Comparison of ENCODE assay signal across 1 cellular context in the genomic region with DNA sequence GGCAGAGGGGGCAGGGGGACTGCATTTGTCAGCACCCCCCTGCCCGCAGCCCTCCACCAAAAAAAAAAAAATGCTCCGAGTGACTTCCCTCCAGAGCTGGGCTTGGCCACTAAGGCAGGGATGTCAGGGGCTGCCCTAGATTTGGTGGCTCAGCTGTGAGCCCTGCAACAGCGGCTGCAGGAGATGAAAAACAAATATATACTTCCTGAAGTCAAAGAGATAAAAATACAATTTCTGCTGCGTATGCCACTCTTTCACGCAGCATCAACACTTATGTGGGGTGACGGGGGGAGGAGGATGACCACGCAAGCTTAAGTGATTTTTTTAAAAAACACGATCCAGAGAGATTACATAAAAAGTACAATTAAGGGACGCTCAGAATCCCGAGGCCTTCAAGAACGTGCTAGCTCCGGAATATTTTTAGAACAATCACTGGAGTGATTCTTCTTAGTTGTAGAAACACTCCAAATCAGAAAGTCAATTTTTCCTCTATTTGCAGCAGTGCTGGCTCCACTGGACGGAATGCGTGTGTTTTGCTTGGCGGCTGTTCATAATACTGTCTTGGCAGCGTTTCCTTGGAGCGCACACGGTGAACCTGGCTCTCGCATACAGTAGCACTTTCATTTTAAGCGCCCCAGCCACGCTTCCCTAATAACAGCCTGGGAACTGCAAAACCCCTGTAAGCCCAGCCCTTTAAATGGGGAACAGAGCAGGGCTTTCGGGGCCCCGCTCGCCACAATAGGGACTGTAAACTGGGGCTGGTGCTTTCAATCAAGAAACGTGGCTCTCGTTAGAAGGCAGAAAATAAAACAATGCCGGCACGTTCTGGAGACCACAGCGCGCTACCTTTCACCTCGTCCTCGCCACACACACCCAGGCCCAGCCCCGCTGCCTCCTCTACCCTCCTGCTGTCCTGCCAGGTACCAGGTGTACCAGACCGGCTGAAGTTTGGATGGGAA.
TF ChIP-seq lines count a peak whose summit lies in the region.

No MANE protein-coding gene starts in this region.

TF ChIP-seq in HEK293, 187 proteins besides CTCF, POLR2A, EP300 and RAD21 (continued from another document):
- TF ChIP-seq, protein P1, sequence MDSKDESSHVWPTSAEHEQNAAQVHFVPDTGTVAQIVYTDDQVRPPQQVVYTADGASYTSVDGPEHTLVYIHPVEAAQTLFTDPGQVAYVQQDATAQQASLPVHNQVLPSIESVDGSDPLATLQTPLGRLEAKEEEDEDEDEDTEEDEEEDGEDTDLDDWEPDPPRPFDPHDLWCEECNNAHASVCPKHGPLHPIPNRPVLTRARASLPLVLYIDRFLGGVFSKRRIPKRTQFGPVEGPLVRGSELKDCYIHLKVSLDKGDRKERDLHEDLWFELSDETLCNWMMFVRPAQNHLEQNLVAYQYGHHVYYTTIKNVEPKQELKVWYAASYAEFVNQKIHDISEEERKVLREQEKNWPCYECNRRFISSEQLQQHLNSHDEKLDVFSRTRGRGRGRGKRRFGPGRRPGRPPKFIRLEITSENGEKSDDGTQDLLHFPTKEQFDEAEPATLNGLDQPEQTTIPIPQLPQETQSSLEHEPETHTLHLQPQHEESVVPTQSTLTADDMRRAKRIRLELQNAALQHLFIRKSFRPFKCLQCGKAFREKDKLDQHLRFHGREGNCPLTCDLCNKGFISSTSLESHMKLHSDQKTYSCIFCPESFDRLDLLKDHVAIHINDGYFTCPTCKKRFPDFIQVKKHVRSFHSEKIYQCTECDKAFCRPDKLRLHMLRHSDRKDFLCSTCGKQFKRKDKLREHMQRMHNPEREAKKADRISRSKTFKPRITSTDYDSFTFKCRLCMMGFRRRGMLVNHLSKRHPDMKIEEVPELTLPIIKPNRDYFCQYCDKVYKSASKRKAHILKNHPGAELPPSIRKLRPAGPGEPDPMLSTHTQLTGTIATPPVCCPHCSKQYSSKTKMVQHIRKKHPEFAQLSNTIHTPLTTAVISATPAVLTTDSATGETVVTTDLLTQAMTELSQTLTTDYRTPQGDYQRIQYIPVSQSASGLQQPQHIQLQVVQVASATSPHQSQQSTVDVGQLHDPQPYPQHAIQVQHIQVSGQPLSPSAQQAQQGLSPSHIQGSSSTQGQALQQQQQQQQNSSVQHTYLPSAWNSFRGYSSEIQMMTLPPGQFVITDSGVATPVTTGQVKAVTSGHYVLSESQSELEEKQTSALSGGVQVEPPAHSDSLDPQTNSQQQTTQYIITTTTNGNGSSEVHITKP (tag by site-specific recombination; IDR thresholded peaks at IDR 0.05): peak; percentile 23; the same call in 1 of the 2 replicates
- TF ChIP-seq FEZF1 (tag by site-specific recombination; IDR thresholded peaks at IDR 0.05): no peak
- TF ChIP-seq, protein P2, sequence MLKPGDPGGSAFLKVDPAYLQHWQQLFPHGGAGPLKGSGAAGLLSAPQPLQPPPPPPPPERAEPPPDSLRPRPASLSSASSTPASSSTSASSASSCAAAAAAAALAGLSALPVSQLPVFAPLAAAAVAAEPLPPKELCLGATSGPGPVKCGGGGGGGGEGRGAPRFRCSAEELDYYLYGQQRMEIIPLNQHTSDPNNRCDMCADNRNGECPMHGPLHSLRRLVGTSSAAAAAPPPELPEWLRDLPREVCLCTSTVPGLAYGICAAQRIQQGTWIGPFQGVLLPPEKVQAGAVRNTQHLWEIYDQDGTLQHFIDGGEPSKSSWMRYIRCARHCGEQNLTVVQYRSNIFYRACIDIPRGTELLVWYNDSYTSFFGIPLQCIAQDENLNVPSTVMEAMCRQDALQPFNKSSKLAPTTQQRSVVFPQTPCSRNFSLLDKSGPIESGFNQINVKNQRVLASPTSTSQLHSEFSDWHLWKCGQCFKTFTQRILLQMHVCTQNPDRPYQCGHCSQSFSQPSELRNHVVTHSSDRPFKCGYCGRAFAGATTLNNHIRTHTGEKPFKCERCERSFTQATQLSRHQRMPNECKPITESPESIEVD (tag by site-specific recombination; IDR thresholded peaks at IDR 0.05): peak; percentile 92
- peak; percentile 34; the same call in 1 of the 2 replicates for TF ChIP-seq ZNF341 (tag by site-specific recombination; IDR thresholded peaks at IDR 0.05; ENCODE audit: low read depth)
- TF ChIP-seq, protein P3, sequence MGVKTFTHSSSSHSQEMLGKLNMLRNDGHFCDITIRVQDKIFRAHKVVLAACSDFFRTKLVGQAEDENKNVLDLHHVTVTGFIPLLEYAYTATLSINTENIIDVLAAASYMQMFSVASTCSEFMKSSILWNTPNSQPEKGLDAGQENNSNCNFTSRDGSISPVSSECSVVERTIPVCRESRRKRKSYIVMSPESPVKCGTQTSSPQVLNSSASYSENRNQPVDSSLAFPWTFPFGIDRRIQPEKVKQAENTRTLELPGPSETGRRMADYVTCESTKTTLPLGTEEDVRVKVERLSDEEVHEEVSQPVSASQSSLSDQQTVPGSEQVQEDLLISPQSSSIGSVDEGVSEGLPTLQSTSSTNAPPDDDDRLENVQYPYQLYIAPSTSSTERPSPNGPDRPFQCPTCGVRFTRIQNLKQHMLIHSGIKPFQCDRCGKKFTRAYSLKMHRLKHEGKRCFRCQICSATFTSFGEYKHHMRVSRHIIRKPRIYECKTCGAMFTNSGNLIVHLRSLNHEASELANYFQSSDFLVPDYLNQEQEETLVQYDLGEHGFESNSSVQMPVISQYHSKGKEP (tag by site-specific recombination; IDR thresholded peaks at IDR 0.05): peak; percentile 31; the same call in 1 of the 2 replicates
- 0 out of 2 replicates have a peak, but pooled peaks have one; percentile 49 for TF ChIP-seq ZNF660 (tag by site-specific recombination; IDR thresholded peaks at IDR 0.05)
- TF ChIP-seq ZNF157 (tag by site-specific recombination; IDR thresholded peaks at IDR 0.05): no peak
- TF ChIP-seq ZNF571 (tag by site-specific recombination; IDR thresholded peaks at IDR 0.05): no peak
- no peak for TF ChIP-seq KLF8 (tag by site-specific recombination; IDR thresholded peaks at IDR 0.05)
- no peak for TF ChIP-seq SETDB1 (IDR thresholded peaks at IDR 0.05; ENCODE audit: insufficient read length, low read length)
- no peak for TF ChIP-seq ZNF549 (tag by site-specific recombination; IDR thresholded peaks at IDR 0.05)
- TF ChIP-seq, protein P4, sequence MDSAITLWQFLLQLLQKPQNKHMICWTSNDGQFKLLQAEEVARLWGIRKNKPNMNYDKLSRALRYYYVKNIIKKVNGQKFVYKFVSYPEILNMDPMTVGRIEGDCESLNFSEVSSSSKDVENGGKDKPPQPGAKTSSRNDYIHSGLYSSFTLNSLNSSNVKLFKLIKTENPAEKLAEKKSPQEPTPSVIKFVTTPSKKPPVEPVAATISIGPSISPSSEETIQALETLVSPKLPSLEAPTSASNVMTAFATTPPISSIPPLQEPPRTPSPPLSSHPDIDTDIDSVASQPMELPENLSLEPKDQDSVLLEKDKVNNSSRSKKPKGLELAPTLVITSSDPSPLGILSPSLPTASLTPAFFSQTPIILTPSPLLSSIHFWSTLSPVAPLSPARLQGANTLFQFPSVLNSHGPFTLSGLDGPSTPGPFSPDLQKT (IDR thresholded peaks at IDR 0.05; ENCODE audit: borderline replicate concordance, low read depth, low read length): no peak
- no peak for TF ChIP-seq ZNF558 (tag by site-specific recombination; IDR thresholded peaks at IDR 0.05)
- TF ChIP-seq ZNF600 (tag by site-specific recombination; IDR thresholded peaks at IDR 0.05): peak; percentile 77; the same call in 1 of the 2 replicates
- 0 out of 2 replicates have a peak, but pooled peaks have one; percentile 10 for TF ChIP-seq SP7 (tag by site-specific recombination; IDR thresholded peaks at IDR 0.05)
- TF ChIP-seq SP2 (tag by site-specific recombination; IDR thresholded peaks at IDR 0.05): no peak
- TF ChIP-seq HOXD13 (CRISPR knock-in tag; IDR thresholded peaks at IDR 0.05; ENCODE audit: borderline replicate concordance): no peak
- TF ChIP-seq ZBTB48 (tag by site-specific recombination; IDR thresholded peaks at IDR 0.05): peak; percentile 64
- no peak for TF ChIP-seq ZNF654 (tag by site-specific recombination; IDR thresholded peaks at IDR 0.05; ENCODE audit: low read depth)
- TF ChIP-seq ZNF248 (tag by site-specific recombination; IDR thresholded peaks at IDR 0.05): no peak
- no peak for TF ChIP-seq ZNF202 (tag by site-specific recombination; IDR thresholded peaks at IDR 0.05; ENCODE audit: borderline replicate concordance)
- TF ChIP-seq, protein P5, sequence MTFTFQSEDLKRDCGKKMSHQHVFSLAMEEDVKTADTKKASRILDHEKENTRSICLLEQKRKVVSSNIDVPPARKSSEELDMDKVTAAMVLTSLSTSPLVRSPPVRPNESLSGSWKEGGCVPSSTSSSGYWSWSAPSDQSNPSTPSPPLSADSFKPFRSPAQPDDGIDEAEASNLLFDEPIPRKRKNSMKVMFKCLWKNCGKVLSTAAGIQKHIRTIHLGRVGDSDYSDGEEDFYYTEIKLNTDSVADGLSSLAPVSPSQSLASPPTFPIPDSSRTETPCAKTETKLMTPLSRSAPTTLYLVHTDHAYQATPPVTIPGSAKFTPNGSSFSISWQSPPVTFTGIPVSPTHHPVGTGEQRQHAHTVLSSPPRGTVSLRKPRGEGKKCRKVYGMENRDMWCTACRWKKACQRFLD (tag by site-specific recombination; IDR thresholded peaks at IDR 0.05): no peak
- no peak for TF ChIP-seq ZNF24 (tag by site-specific recombination; IDR thresholded peaks at IDR 0.05)
- peak; percentile 67; the same call in 1 of the 2 replicates for TF ChIP-seq ZFP69B (tag by site-specific recombination; IDR thresholded peaks at IDR 0.05)
- no peak for TF ChIP-seq ZFP41 (tag by site-specific recombination; IDR thresholded peaks at IDR 0.05; ENCODE audit: borderline replicate concordance)
- TF ChIP-seq MYNN (tag by site-specific recombination; IDR thresholded peaks at IDR 0.05; ENCODE audit: borderline replicate concordance): no peak
- TF ChIP-seq ZNF629 (tag by site-specific recombination; IDR thresholded peaks at IDR 0.05): 0 out of 2 replicates have a peak, but pooled peaks have one; percentile 17
- TF ChIP-seq, protein P6, sequence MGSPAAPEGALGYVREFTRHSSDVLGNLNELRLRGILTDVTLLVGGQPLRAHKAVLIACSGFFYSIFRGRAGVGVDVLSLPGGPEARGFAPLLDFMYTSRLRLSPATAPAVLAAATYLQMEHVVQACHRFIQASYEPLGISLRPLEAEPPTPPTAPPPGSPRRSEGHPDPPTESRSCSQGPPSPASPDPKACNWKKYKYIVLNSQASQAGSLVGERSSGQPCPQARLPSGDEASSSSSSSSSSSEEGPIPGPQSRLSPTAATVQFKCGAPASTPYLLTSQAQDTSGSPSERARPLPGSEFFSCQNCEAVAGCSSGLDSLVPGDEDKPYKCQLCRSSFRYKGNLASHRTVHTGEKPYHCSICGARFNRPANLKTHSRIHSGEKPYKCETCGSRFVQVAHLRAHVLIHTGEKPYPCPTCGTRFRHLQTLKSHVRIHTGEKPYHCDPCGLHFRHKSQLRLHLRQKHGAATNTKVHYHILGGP (tag by site-specific recombination; IDR thresholded peaks at IDR 0.05): no peak
- TF ChIP-seq GLI4 (tag by site-specific recombination; IDR thresholded peaks at IDR 0.05): no peak
- TF ChIP-seq ZNF707 (tag by site-specific recombination; IDR thresholded peaks at IDR 0.05): no peak
- TF ChIP-seq ZNF416 (tag by site-specific recombination; IDR thresholded peaks at IDR 0.05): no peak
- TF ChIP-seq, protein P7, sequence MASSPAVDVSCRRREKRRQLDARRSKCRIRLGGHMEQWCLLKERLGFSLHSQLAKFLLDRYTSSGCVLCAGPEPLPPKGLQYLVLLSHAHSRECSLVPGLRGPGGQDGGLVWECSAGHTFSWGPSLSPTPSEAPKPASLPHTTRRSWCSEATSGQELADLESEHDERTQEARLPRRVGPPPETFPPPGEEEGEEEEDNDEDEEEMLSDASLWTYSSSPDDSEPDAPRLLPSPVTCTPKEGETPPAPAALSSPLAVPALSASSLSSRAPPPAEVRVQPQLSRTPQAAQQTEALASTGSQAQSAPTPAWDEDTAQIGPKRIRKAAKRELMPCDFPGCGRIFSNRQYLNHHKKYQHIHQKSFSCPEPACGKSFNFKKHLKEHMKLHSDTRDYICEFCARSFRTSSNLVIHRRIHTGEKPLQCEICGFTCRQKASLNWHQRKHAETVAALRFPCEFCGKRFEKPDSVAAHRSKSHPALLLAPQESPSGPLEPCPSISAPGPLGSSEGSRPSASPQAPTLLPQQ (tag by site-specific recombination; IDR thresholded peaks at IDR 0.05): peak; percentile 80
- TF ChIP-seq ZNF48 (tag by site-specific recombination; IDR thresholded peaks at IDR 0.05): no peak
- no peak for TF ChIP-seq ZNF670 (tag by site-specific recombination; IDR thresholded peaks at IDR 0.05; ENCODE audit: low read depth)
- peak; percentile 88 for TF ChIP-seq OSR2 (tag by site-specific recombination; IDR thresholded peaks at IDR 0.05)
- no peak for TF ChIP-seq ZNF501 (tag by site-specific recombination; IDR thresholded peaks at IDR 0.05)
- TF ChIP-seq HOXA7 (CRISPR knock-in tag; IDR thresholded peaks at IDR 0.05; ENCODE audit: borderline replicate concordance): no peak
- no peak for TF ChIP-seq ZNF701 (tag by site-specific recombination; IDR thresholded peaks at IDR 0.05)
- TF ChIP-seq ZNF610 (tag by site-specific recombination; IDR thresholded peaks at IDR 0.05; ENCODE audit: borderline replicate concordance): no peak
- TF ChIP-seq, protein P8, sequence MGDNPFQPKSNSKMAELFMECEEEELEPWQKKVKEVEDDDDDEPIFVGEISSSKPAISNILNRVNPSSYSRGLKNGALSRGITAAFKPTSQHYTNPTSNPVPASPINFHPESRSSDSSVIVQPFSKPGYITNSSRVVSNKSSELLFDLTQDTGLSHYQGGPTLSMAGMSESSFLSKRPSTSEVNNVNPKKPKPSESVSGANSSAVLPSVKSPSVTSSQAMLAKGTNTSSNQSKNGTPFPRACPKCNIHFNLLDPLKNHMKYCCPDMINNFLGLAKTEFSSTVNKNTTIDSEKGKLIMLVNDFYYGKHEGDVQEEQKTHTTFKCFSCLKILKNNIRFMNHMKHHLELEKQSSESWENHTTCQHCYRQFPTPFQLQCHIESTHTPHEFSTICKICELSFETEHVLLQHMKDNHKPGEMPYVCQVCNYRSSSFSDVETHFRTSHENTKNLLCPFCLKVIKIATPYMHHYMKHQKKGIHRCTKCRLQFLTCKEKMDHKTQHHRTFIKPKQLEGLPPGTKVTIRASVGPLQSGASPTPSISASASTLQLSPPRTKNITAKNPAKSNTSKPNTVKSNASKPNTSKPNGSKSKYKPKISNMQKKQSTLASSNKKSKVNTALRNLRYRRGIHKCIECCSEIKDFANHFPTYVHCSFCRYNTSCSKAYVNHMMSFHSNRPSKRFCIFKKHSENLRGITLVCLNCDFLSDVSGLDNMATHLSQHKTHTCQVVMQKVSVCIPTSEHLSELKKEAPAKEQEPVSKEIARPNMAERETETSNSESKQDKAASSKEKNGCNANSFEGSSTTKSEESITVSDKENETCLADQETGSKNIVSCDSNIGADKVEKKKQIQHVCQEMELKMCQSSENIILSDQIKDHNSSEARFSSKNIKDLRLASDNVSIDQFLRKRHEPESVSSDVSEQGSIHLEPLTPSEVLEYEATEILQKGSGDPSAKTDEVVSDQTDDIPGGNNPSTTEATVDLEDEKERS (tag by site-specific recombination; IDR thresholded peaks at IDR 0.05): no peak
- no peak for TF ChIP-seq ZNF335 (tag by site-specific recombination; conservative IDR thresholded peaks at IDR 0.05)
TF ChIP-seq in HEK293: peak in this region for 13.
